ENCODE assay signal across 31 cellular contexts in genomic region chr19:46760363-46760762, GRCh38. TPM values are rescaled to one million over a fixed set of nuclear protein-coding genes. Genes with fewer than 3 reads are reported as not detected.
A peak's percentile ranks its signal among the peaks of the same experiment; 100 is the strongest.
DNase-seq lines count a peak whose midpoint lies in the region; ATAC-seq and TF ChIP-seq lines count a peak whose summit lies in the region.
"Had no signal": no experiment of that assay in that cellular context is flagged by ENCODE, and none has a peak within 500 bp of the region (broad histone marks: within the 10 kb centered on the region; RNA-seq: fewer than 3 reads in every experiment).

No MANE protein-coding gene starts in this region.

- H3K27ac Mint-ChIP-seq in progenitor cell of endocrine pancreas: no peak overlapping the region
- H3K27ac Mint-ChIP-seq: activated naive CD8-positive, alpha-beta T cell treated with anti-CD3 and anti-CD28 coated beads, Interleukin-2, amount 50 U/mL, for 24 hours; activated T-cell treated with anti-CD3 and anti-CD28 coated beads, Interleukin-2, amount 50 U/mL, for 72 hours; CD8-positive, alpha-beta memory T cell; endodermal cell; T-helper 1 cell treated with Interleukin-12 subunit alpha and Interleukin-12 subunit beta and Interleukin-4 antibody, amounts not matched to agents 30 μg/mL and 1 μg/mL, for 36 hours had no signal

- no peak overlapping the region for H3K4me2 ChIP-seq in fibroblast of lung (ENCODE audit: extremely low read depth, insufficient read depth, low read length)

- TF ChIP-seq POLR2A in sigmoid colon (IDR thresholded peaks at IDR 0.05): no peak

- H2AFZ ChIP-seq in ACC112 (ENCODE audit: low read length, unreplicated experiment): no peak overlapping the region
- H2AFZ ChIP-seq in fibroblast of lung (ENCODE audit: low read length): no peak overlapping the region
- H2AFZ ChIP-seq: parathyroid adenoma had no signal

- H3K4me1 Mint-ChIP-seq in progenitor cell of endocrine pancreas (ENCODE audit: low read depth): no peaks in the 10 kb centered on the region

- no peak overlapping the region for H3K9ac ChIP-seq in fibroblast of lung (ENCODE audit: insufficient read depth, low read length)
- H3K9ac ChIP-seq: parathyroid adenoma had no signal

- H3K9me3 ChIP-seq in fibroblast of lung (ENCODE audit: control insufficient read depth, insufficient read depth, low read depth, low read length) (no peaks in the 10 kb centered on the region), sigmoid colon (no peaks in the 10 kb centered on the region)
- H3K9me3 ChIP-seq: BE2C, gastrocnemius medialis, testis had no signal

- no peak for ATAC-seq in HG03565 (IDR thresholded peaks at IDR 0.05; ENCODE audit: unreplicated experiment)
- ATAC-seq: activated naive CD8-positive, alpha-beta T cell treated with anti-CD3 and anti-CD28 coated beads, Interleukin-2, amount 50 U/mL, for 24 hours; activated T-cell treated with anti-CD3 and anti-CD28 coated beads, Interleukin-2, amount 50 U/mL, for 72 hours; PC-3 had no signal

- TF ChIP-seq EP300 in sigmoid colon (IDR thresholded peaks at IDR 0.05): no peak

- no peaks in the 10 kb centered on the region for H3K79me2 ChIP-seq in ACC112 (ENCODE audit: control insufficient read depth, insufficient read depth, low read length, unreplicated experiment)
- H3K79me2 ChIP-seq in fibroblast of lung (ENCODE audit: control insufficient read depth, insufficient read depth, low read length): no peaks in the 10 kb centered on the region
- H3K79me2 ChIP-seq: parathyroid adenoma had no signal

- no peaks in the 10 kb centered on the region for H3K36me3 ChIP-seq in ACC112 (ENCODE audit: insufficient read depth, low read length)
- H3K36me3 ChIP-seq in fibroblast of lung (ENCODE audit: control insufficient read depth, insufficient read depth, low read length): peaks cover 10% of the 10 kb centered on the region
- peaks cover 0 to 19% (median 2%) of the 10 kb centered on the region in 4 donors for H3K36me3 ChIP-seq in sigmoid colon

- no peaks in the 10 kb centered on the region for H3K9me3 Mint-ChIP-seq in progenitor cell of endocrine pancreas (ENCODE audit: low read depth)
- H3K9me3 Mint-ChIP-seq: activated naive CD8-positive, alpha-beta T cell treated with anti-CD3 and anti-CD28 coated beads, Interleukin-2, amount 50 U/mL, for 24 hours; activated T-cell treated with anti-CD3 and anti-CD28 coated beads, Interleukin-2, amount 50 U/mL, for 72 hours; CD8-positive, alpha-beta memory T cell; dendritic cell treated with granulocyte-macrophage colony-stimulating factor and Interleukin-4, amounts not matched to agents 40 ng/mL and 50 ng/mL, for 4 days; endodermal cell; neural crest cell; T-helper 1 cell treated with Interleukin-12 subunit alpha and Interleukin-12 subunit beta and Interleukin-4 antibody, amounts not matched to agents 30 μg/mL and 1 μg/mL, for 36 hours had no signal

- H3K4me3 Mint-ChIP-seq in progenitor cell of endocrine pancreas (ENCODE audit: low read depth): no peak overlapping the region
- H3K4me3 Mint-ChIP-seq: activated naive CD8-positive, alpha-beta T cell treated with anti-CD3 and anti-CD28 coated beads, Interleukin-2, amount 50 U/mL, for 24 hours; activated T-cell treated with anti-CD3 and anti-CD28 coated beads, Interleukin-2, amount 50 U/mL, for 72 hours; CD8-positive, alpha-beta memory T cell; dendritic cell treated with granulocyte-macrophage colony-stimulating factor and Interleukin-4, amounts not matched to agents 40 ng/mL and 50 ng/mL, for 4 days; endodermal cell; neural crest cell; T-helper 1 cell treated with Interleukin-12 subunit alpha and Interleukin-12 subunit beta and Interleukin-4 antibody, amounts not matched to agents 30 μg/mL and 1 μg/mL, for 36 hours had no signal

- H3K4me1 ChIP-seq in ACC112 (ENCODE audit: control insufficient read depth, insufficient read depth, low read length, unreplicated experiment) (peaks cover 14% of the 10 kb centered on the region), fibroblast of lung (ENCODE audit: control insufficient read depth, extremely low read depth, insufficient read depth, low read length) (peaks cover 12% of the 10 kb centered on the region), sigmoid colon (peaks cover 0 to 21% (median 18%) of the 10 kb centered on the region in 4 donors)
- H3K4me1 ChIP-seq: BE2C, parathyroid adenoma had no signal

- intact Hi-C loops in sigmoid colon (cut with DNase I): no loop called here

- no peaks in the 10 kb centered on the region for H4K20me1 ChIP-seq in fibroblast of lung (ENCODE audit: control insufficient read depth, extremely low read depth, insufficient read depth, low read length)

- WGBS in sigmoid colon, 2 donors: 91% methylated on average over 5 of the region's 5 CpGs

- H3K27me3 ChIP-seq in ACC112 (ENCODE audit: insufficient read depth, low read length) (no peaks in the 10 kb centered on the region), fibroblast of lung (ENCODE audit: control insufficient read depth, insufficient read depth, low read length) (no peaks in the 10 kb centered on the region), sigmoid colon (no peaks in the 10 kb centered on the region)
- H3K27me3 ChIP-seq: BE2C, gastrocnemius medialis, testis had no signal

- TF ChIP-seq CTCF in RWPE1 (conservative IDR thresholded peaks at IDR 0.05; ENCODE audit: low read depth) (no peak), fibroblast of lung (conservative IDR thresholded peaks at IDR 0.05 in 1 of 2, IDR thresholded peaks at IDR 0.05 in 1 of 2; ENCODE audit: low read depth in 1 of 2, low read length in 2 of 2) (no peak), sigmoid colon (IDR thresholded peaks at IDR 0.05) (no peak), progenitor cell of endocrine pancreas (IDR thresholded peaks at IDR 0.05; ENCODE audit: unreplicated experiment) (no peak)

- POLR2A ChIA-PET in RWPE1 (lab: Yijun Ruan, JAX; ENCODE audit: low non-redundant PET): no interaction called here

- H3K4me3 ChIP-seq in ACC112 (ENCODE audit: low read depth, low read length): no peak overlapping the region
- H3K4me3 ChIP-seq in fibroblast of lung (replicated peaks in 1 of 4; ENCODE audit: control extremely low read depth in 1 of 4, insufficient read depth in 1 of 4, low read depth in 3 of 4, low read length in 4 of 4): no peak overlapping the region
- H3K4me3 ChIP-seq in sigmoid colon: no peak overlapping the region
- H3K4me3 ChIP-seq: gastrocnemius medialis, lung, testis had no signal

- H3K36me3 Mint-ChIP-seq in progenitor cell of endocrine pancreas (ENCODE audit: insufficient read depth): peaks cover 5% of the 10 kb centered on the region

- peak overlapping the region; percentile 62 for H3K27ac ChIP-seq in ACC112 (ENCODE audit: low read depth, low read length)
- peak overlapping the region; percentile 98 for H3K27ac ChIP-seq in RWPE1
- H3K27ac ChIP-seq in fibroblast of lung (ENCODE audit: insufficient read depth, low read length): peak overlapping the region; percentile 68
- peak overlapping the region; percentile 20 to 78 (median 68) for H3K27ac ChIP-seq in sigmoid colon
- H3K27ac ChIP-seq: parathyroid adenoma had no signal

- DNase-seq in RWPE1 (ENCODE audit: low spot score) (no peak), fibroblast of lung (ENCODE audit: low read depth in 2 of 2) (no peak), sigmoid colon (peak; percentile 42), HCEC 1CT (no peak), progenitor cell of endocrine pancreas (ENCODE audit: low spot score, unreplicated experiment) (no peak)
- DNase-seq in stimulated activated CD4-positive, alpha-beta T cell treated with anti-CD3 and anti-CD28 coated beads, Interleukin-12 subunit alpha, Interleukin-12 subunit beta, amount 100 ng/mL, for 4 hours: no peak
- DNase-seq: activated CD4-positive, alpha-beta T cell treated with anti-CD3 and anti-CD28 coated beads, Interleukin-2, amount 50 U/mL, for 4 hours; activated naive CD4-positive, alpha-beta T cell; activated naive CD8-positive, alpha-beta T cell treated with anti-CD3 and anti-CD28 coated beads, Interleukin-2, amount 50 U/mL, for 24 hours; activated T-cell treated with anti-CD3 and anti-CD28 coated beads, Interleukin-2, amount 50 U/mL, for 72 hours; BE2C; caudate nucleus; CD8-positive, alpha-beta memory T cell; DMS 273 treated with DMSO at 0.1 percent for 48 hours; endodermal cell; kidney glomerular epithelial cell; NCI-H1417; NCI-H2081; NCI-H526 treated with DMSO at 0.1 percent for 48 hours; NK-92 treated with Interleukin-12 subunit alpha and Interleukin-12 subunit beta, amount 100 ng/mL, for 24 hours; PC-3; stimulated activated naive CD4-positive, alpha-beta T cell treated with Interleukin-2 at 50 U/mL for 16 hours had no signal

- H3K27me3 Mint-ChIP-seq in progenitor cell of endocrine pancreas: no peaks in the 10 kb centered on the region
- H3K27me3 Mint-ChIP-seq: activated naive CD8-positive, alpha-beta T cell treated with anti-CD3 and anti-CD28 coated beads, Interleukin-2, amount 50 U/mL, for 24 hours; CD8-positive, alpha-beta memory T cell; dendritic cell treated with granulocyte-macrophage colony-stimulating factor and Interleukin-4, amounts not matched to agents 40 ng/mL and 50 ng/mL, for 4 days had no signal

- CTCF ChIA-PET in RWPE1 (lab: Yijun Ruan, JAX): no interaction called here

RNA-seq across cellular contexts. Expression of gene STRN4, which starts 14.1 kb away (rescaled TPM):
- total RNA-seq in fibroblast of lung (52.9 and 56.0 TPM in 2 replicates), sigmoid colon (10 to 100 TPM; 42.5 to 62.6 (median 49.7) TPM), progenitor cell of endocrine pancreas (115 and 117 TPM in 2 replicates)
- polyA plus RNA-seq in fibroblast of lung (33.7 and 39.9 TPM in 2 replicates), sigmoid colon (10 to 100 TPM; 45.0 to 63.4 (median 51.8) TPM)
- polyA plus RNA-seq in fibroblast of lung (2012): 49.4 and 56.7 TPM in 2 replicates
- 136 TPM in 2 replicates for polyA minus RNA-seq in fibroblast of lung (ENCODE audit: low replicate concordance)

RNA-seq across cellular contexts. Expression of gene FKRP, which starts 14.5 kb away (rescaled TPM):
- total RNA-seq in fibroblast of lung (9.8 and 12.2 TPM in 2 replicates), sigmoid colon (10 to 100 TPM; 15.0 to 31.0 (median 15.7) TPM), progenitor cell of endocrine pancreas (42.9 and 44.1 TPM in 2 replicates)
- polyA plus RNA-seq in fibroblast of lung (11.8 and 15.1 TPM in 2 replicates), sigmoid colon (10 to 100 TPM in 1 of 3 donors, 1 to 10 TPM in 2; 1.4 to 11.9 (median 3.6) TPM)
- 16.8 and 19.6 TPM in 2 replicates for polyA plus RNA-seq in fibroblast of lung (2012)
- 7.3 and 9.9 TPM in 2 replicates for polyA minus RNA-seq in fibroblast of lung (ENCODE audit: low replicate concordance)

RNA-seq across cellular contexts. Expression of gene SLC1A5, which starts 28.0 kb away (rescaled TPM):
- 171 and 281 TPM in 2 replicates for total RNA-seq in fibroblast of lung
- polyA plus RNA-seq in fibroblast of lung: 107 and 114 TPM in 2 replicates
- 124 and 153 TPM in 2 replicates for polyA plus RNA-seq in fibroblast of lung (2012)
- 345 and 412 TPM in 2 replicates for polyA minus RNA-seq in fibroblast of lung (ENCODE audit: low replicate concordance)
- total RNA-seq in sigmoid colon: 10 to 100 TPM; 21.8 to 28.8 (median 24.8) TPM
- 100 to 1,000 TPM in 1 of 3 donors, 10 to 100 TPM in 2; 24.7 to 122 (median 30.6) TPM for polyA plus RNA-seq in sigmoid colon
- total RNA-seq in progenitor cell of endocrine pancreas: 24.2 and 33.5 TPM in 2 replicates

RNA-seq across cellular contexts. Expression of gene PRKD2, which starts 43.4 kb away (rescaled TPM):
- total RNA-seq in fibroblast of lung: 8.2 and 11.6 TPM in 2 replicates
- polyA plus RNA-seq in fibroblast of lung: 8.1 and 10.8 TPM in 2 replicates
- polyA plus RNA-seq in fibroblast of lung (2012): 15.0 and 22.3 TPM in 2 replicates
- polyA minus RNA-seq in fibroblast of lung (ENCODE audit: low replicate concordance): 30.1 and 48.5 TPM in 2 replicates
- 10 to 100 TPM; 14.7 to 33.8 (median 16.7) TPM for total RNA-seq in sigmoid colon
- polyA plus RNA-seq in sigmoid colon: 10 to 100 TPM; 18.6 to 51.7 (median 32.6) TPM
- total RNA-seq in progenitor cell of endocrine pancreas: 69.3 and 74.9 TPM in 2 replicates
